18 cellular contexts compared by ENCODE assay signal in genomic region chr6:20691185-20691584, GRCh38.
DNase-seq lines count a peak whose midpoint lies in the region; ATAC-seq and TF ChIP-seq lines count a peak whose summit lies in the region.
"Had no signal": no experiment of that assay in that cellular context is flagged by ENCODE, and none has a peak within 500 bp of the region (broad histone marks: within the 10 kb centered on the region; RNA-seq: fewer than 3 reads in every experiment).

No MANE protein-coding gene starts in this region.

- ATAC-seq in GM21447 (IDR thresholded peaks at IDR 0.05; ENCODE audit: unreplicated experiment): no peak
- ATAC-seq in HG03045 (IDR thresholded peaks at IDR 0.05; ENCODE audit: unreplicated experiment): no peak
- ATAC-seq: activated T-helper 17 cell treated with anti-CD3 and anti-CD28 coated beads, Interleukin-2, amount 50 U/mL, for 72 hours; lower lobe of right lung had no signal

- H3K9me3 Mint-ChIP-seq in glutamatergic neuron (ENCODE audit: unreplicated experiment): peaks cover 9% of the 10 kb centered on the region
- H3K9me3 Mint-ChIP-seq: activated T-helper 17 cell treated with anti-CD3 and anti-CD28 coated beads, Interleukin-2, amount 50 U/mL, for 72 hours; CD4-positive, CD25-positive, alpha-beta regulatory T cell had no signal

- peak; percentile 71 for DNase-seq in DMS153 treated with DMSO at 0.1 percent for 48 hours (lab: John Stamatoyannopoulos, UW; ENCODE audit: unreplicated experiment)
- DNase-seq in NCI-H2029 (lab: John Stamatoyannopoulos, UW): peak; percentile 78
- peak; percentile 93 for DNase-seq in NCI-H524 treated with DMSO at 0.1 percent for 48 hours (lab: John Stamatoyannopoulos, UW)
- peak; percentile 56 for DNase-seq in glutamatergic neuron
- DNase-seq in islet precursor cell: no peak
- no peak for DNase-seq in iPS-NIHi7 (ENCODE audit: extremely low spot score)
- DNase-seq: activated CD4-positive, CD25-positive, alpha-beta regulatory T cell; CD4-positive, CD25-positive, alpha-beta regulatory T cell; esophagus squamous epithelium; KBM-7; lower lobe of right lung; NCI-H1048; posterior cingulate gyrus; stimulated activated CD4-positive, alpha-beta T cell treated with anti-CD3 and anti-CD28 coated beads, Interleukin-4, amount 100 ng/mL, for 1 hour; T-helper 2 cell had no signal

- peaks cover 50% of the 10 kb centered on the region for H3K4me1 Mint-ChIP-seq in glutamatergic neuron (ENCODE audit: low read depth, unreplicated experiment)

- TF ChIP-seq CTCF in glutamatergic neuron (IDR thresholded peaks at IDR 0.05; ENCODE audit: partially characterized antibody, unreplicated experiment): no peak

- H3K27ac Mint-ChIP-seq in glutamatergic neuron (ENCODE audit: unreplicated experiment): peak overlapping the region; percentile 97
- H3K27ac Mint-ChIP-seq: activated T-helper 17 cell treated with anti-CD3 and anti-CD28 coated beads, Interleukin-2, amount 50 U/mL, for 72 hours; CD4-positive, CD25-positive, alpha-beta regulatory T cell had no signal

- H3K36me3 Mint-ChIP-seq in glutamatergic neuron (ENCODE audit: unreplicated experiment): no peaks in the 10 kb centered on the region
- H3K36me3 Mint-ChIP-seq: CD4-positive, CD25-positive, alpha-beta regulatory T cell had no signal

- H3K27me3 Mint-ChIP-seq in glutamatergic neuron (ENCODE audit: unreplicated experiment): peaks cover 4% of the 10 kb centered on the region
- H3K27me3 Mint-ChIP-seq: activated T-helper 17 cell treated with anti-CD3 and anti-CD28 coated beads, Interleukin-2, amount 50 U/mL, for 72 hours; CD4-positive, CD25-positive, alpha-beta regulatory T cell had no signal

- H3K4me3 Mint-ChIP-seq in glutamatergic neuron (ENCODE audit: unreplicated experiment): peak overlapping the region; percentile 70
- H3K4me3 Mint-ChIP-seq: activated T-helper 17 cell treated with anti-CD3 and anti-CD28 coated beads, Interleukin-2, amount 50 U/mL, for 72 hours; CD4-positive, CD25-positive, alpha-beta regulatory T cell had no signal

Comparison
In these comparisons a context has a peak if more than half of its experiments do, and no peak if none do; other contexts are left out.
1. DNase-seq: peak in DMS153 treated with DMSO at 0.1 percent for 48 hours (single experiment), NCI-H2029 (single experiment), NCI-H524 treated with DMSO at 0.1 percent for 48 hours (single experiment) and glutamatergic neuron (single experiment); none in islet precursor cell (single experiment) and iPS-NIHi7 (single experiment).